In the genomic region with DNA sequence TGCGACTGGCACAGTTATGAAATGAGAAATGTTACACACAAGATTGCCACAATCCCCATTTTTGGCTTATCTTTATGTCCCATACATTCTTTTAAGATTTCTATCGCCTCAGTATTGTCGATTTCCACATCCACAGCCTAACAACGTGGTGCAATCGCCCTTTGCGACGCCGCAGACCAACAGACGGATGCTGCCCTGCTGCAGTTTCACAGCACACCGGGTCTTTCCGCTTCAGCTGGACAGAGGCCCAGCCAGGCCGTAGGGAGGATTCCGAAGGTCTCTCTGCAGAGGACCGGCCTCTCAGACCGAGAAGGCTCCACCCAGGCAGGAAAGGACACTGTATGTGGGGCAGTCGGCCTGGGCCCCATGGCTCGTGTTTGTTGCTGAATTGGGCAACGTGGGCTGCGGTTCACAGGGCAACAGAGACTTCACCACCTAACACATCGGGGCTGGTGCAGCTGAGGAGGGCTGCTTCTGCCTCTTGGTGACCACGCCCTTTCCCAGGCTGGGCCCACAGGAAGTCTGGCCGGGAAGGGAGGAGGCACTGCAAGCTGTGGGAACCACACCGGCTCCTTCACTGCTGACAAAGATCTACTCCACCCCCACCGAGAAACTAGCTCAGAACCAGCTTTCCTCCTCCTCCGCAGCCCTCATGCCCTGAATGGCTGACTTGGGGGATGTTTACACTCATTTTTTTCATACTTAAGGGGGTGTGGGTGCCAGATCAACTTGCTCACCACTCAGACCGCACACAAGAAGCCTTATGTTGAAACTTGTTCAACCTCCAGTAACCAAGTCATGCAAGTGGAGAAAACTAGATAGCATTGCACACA, we compare ENCODE assay signal across 1 cellular context.
A peak's percentile ranks its signal among the peaks of the same experiment; 100 is the strongest.
TF ChIP-seq lines count a peak whose summit lies in the region.

No MANE protein-coding gene starts in this region.

TF ChIP-seq in HepG2, 621 proteins besides CTCF, POLR2A, EP300 and RAD21 (continued from another document and continues in another):
- TF ChIP-seq, protein P1, sequence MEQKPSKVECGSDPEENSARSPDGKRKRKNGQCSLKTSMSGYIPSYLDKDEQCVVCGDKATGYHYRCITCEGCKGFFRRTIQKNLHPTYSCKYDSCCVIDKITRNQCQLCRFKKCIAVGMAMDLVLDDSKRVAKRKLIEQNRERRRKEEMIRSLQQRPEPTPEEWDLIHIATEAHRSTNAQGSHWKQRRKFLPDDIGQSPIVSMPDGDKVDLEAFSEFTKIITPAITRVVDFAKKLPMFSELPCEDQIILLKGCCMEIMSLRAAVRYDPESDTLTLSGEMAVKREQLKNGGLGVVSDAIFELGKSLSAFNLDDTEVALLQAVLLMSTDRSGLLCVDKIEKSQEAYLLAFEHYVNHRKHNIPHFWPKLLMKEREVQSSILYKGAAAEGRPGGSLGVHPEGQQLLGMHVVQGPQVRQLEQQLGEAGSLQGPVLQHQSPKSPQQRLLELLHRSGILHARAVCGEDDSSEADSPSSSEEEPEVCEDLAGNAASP (CRISPR knock-in tag; IDR thresholded peaks at IDR 0.05; ENCODE audit: borderline replicate concordance) = no peak
- TF ChIP-seq, protein P2, sequence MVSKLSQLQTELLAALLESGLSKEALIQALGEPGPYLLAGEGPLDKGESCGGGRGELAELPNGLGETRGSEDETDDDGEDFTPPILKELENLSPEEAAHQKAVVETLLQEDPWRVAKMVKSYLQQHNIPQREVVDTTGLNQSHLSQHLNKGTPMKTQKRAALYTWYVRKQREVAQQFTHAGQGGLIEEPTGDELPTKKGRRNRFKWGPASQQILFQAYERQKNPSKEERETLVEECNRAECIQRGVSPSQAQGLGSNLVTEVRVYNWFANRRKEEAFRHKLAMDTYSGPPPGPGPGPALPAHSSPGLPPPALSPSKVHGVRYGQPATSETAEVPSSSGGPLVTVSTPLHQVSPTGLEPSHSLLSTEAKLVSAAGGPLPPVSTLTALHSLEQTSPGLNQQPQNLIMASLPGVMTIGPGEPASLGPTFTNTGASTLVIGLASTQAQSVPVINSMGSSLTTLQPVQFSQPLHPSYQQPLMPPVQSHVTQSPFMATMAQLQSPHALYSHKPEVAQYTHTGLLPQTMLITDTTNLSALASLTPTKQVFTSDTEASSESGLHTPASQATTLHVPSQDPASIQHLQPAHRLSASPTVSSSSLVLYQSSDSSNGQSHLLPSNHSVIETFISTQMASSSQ (IDR thresholded peaks at IDR 0.05; ENCODE audit: low read depth) = no peak
- TF ChIP-seq, protein P2 (CRISPR knock-in tag; IDR thresholded peaks at IDR 0.05; ENCODE audit: borderline replicate concordance) = no peak; the same call in 1 of the 2 replicates
- TF ChIP-seq RFXANK (CRISPR knock-in tag; IDR thresholded peaks at IDR 0.05) (no peak), KLF16 (CRISPR knock-in tag; IDR thresholded peaks at IDR 0.05) (peak in 1 of 2 experiments; percentile 66; a peak in 1 of 4 replicates), HHEX (CRISPR knock-in tag; IDR thresholded peaks at IDR 0.05) (no peak), KMT2A (CRISPR knock-in tag; IDR thresholded peaks at IDR 0.05) (0 out of 2 replicates have a peak, but pooled peaks have one; percentile 42), ZNF180 (CRISPR knock-in tag; IDR thresholded peaks at IDR 0.05; ENCODE audit: borderline replicate concordance, low read depth) (no peak), ZNF446 (CRISPR knock-in tag; IDR thresholded peaks at IDR 0.05) (no peak), CCAR2 (optimal IDR thresholded peaks at IDR 0.05; ENCODE audit: low read depth, low read length) (no peak), MLLT10 (CRISPR knock-in tag; IDR thresholded peaks at IDR 0.05) (no peak), JUND (CRISPR knock-in tag; IDR thresholded peaks at IDR 0.05) (peak; percentile 61; the same call in 1 of the 2 replicates), CHD2 (IDR thresholded peaks at IDR 0.05; ENCODE audit: low read depth, low read length) (no peak), ZFAT (CRISPR knock-in tag; conservative IDR thresholded peaks at IDR 0.05) (no peak), LCORL (IDR thresholded peaks at IDR 0.05) (no peak), LCORL (CRISPR knock-in tag; IDR thresholded peaks at IDR 0.05) (peak; percentile 72; the same call in 1 of the 2 replicates), PHF20 (CRISPR knock-in tag; IDR thresholded peaks at IDR 0.05) (0 out of 2 replicates have a peak, but pooled peaks have one; percentile 35), ZMYM3 (CRISPR knock-in tag; IDR thresholded peaks at IDR 0.05) (peak; percentile 40; the same call in 1 of the 2 replicates), ZBTB20 (CRISPR knock-in tag; IDR thresholded peaks at IDR 0.05; ENCODE audit: borderline replicate concordance, low read depth) (0 out of 2 replicates have a peak, but pooled peaks have one; percentile 18), RXRB (CRISPR knock-in tag; IDR thresholded peaks at IDR 0.05; ENCODE audit: borderline replicate concordance) (peak; percentile 11; the same call in 1 of the 2 replicates), MTF1 (CRISPR knock-in tag; IDR thresholded peaks at IDR 0.05) (no peak), MAF1 (CRISPR knock-in tag; IDR thresholded peaks at IDR 0.05; ENCODE audit: borderline replicate concordance) (no peak), SRY (CRISPR knock-in tag; IDR thresholded peaks at IDR 0.05) (peak; percentile 60; the same call in 1 of the 2 replicates), BORCS8-MEF2B (CRISPR knock-in tag; IDR thresholded peaks at IDR 0.05) (peak; percentile 92), ZNF430 (CRISPR knock-in tag; IDR thresholded peaks at IDR 0.05) (peak; percentile 47; the same call in 1 of the 2 replicates), ZNF546 (CRISPR knock-in tag; conservative IDR thresholded peaks at IDR 0.05) (no peak), ZNF7 (CRISPR knock-in tag; IDR thresholded peaks at IDR 0.05) (no peak), HNRNPL (IDR thresholded peaks at IDR 0.05; ENCODE audit: low read depth, low read length) (0 out of 2 replicates have a peak, but pooled peaks have one; percentile 23)
- TF ChIP-seq, protein P3, sequence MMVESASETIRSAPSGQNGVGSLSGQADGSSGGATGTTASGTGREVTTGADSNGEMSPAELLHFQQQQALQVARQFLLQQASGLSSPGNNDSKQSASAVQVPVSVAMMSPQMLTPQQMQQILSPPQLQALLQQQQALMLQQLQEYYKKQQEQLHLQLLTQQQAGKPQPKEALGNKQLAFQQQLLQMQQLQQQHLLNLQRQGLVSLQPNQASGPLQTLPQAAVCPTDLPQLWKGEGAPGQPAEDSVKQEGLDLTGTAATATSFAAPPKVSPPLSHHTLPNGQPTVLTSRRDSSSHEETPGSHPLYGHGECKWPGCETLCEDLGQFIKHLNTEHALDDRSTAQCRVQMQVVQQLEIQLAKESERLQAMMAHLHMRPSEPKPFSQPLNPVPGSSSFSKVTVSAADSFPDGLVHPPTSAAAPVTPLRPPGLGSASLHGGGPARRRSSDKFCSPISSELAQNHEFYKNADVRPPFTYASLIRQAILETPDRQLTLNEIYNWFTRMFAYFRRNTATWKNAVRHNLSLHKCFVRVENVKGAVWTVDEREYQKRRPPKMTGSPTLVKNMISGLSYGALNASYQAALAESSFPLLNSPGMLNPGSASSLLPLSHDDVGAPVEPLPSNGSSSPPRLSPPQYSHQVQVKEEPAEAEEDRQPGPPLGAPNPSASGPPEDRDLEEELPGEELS (CRISPR knock-in tag; IDR thresholded peaks at IDR 0.05) = peak; percentile 50
- TF ChIP-seq, protein P4, sequence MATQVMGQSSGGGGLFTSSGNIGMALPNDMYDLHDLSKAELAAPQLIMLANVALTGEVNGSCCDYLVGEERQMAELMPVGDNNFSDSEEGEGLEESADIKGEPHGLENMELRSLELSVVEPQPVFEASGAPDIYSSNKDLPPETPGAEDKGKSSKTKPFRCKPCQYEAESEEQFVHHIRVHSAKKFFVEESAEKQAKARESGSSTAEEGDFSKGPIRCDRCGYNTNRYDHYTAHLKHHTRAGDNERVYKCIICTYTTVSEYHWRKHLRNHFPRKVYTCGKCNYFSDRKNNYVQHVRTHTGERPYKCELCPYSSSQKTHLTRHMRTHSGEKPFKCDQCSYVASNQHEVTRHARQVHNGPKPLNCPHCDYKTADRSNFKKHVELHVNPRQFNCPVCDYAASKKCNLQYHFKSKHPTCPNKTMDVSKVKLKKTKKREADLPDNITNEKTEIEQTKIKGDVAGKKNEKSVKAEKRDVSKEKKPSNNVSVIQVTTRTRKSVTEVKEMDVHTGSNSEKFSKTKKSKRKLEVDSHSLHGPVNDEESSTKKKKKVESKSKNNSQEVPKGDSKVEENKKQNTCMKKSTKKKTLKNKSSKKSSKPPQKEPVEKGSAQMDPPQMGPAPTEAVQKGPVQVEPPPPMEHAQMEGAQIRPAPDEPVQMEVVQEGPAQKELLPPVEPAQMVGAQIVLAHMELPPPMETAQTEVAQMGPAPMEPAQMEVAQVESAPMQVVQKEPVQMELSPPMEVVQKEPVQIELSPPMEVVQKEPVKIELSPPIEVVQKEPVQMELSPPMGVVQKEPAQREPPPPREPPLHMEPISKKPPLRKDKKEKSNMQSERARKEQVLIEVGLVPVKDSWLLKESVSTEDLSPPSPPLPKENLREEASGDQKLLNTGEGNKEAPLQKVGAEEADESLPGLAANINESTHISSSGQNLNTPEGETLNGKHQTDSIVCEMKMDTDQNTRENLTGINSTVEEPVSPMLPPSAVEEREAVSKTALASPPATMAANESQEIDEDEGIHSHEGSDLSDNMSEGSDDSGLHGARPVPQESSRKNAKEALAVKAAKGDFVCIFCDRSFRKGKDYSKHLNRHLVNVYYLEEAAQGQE (IDR thresholded peaks at IDR 0.05; ENCODE audit: borderline replicate concordance in 1 of 2, low read depth in 1 of 2, low read length in 2 of 2) = peak in 1 of 2 experiments; percentile 78
- TF ChIP-seq, protein P5, sequence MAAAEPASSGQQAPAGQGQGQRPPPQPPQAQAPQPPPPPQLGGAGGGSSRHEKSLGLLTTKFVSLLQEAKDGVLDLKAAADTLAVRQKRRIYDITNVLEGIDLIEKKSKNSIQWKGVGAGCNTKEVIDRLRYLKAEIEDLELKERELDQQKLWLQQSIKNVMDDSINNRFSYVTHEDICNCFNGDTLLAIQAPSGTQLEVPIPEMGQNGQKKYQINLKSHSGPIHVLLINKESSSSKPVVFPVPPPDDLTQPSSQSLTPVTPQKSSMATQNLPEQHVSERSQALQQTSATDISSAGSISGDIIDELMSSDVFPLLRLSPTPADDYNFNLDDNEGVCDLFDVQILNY (CRISPR knock-in tag; conservative IDR thresholded peaks at IDR 0.05) = no peak
- TF ChIP-seq, protein P6, sequence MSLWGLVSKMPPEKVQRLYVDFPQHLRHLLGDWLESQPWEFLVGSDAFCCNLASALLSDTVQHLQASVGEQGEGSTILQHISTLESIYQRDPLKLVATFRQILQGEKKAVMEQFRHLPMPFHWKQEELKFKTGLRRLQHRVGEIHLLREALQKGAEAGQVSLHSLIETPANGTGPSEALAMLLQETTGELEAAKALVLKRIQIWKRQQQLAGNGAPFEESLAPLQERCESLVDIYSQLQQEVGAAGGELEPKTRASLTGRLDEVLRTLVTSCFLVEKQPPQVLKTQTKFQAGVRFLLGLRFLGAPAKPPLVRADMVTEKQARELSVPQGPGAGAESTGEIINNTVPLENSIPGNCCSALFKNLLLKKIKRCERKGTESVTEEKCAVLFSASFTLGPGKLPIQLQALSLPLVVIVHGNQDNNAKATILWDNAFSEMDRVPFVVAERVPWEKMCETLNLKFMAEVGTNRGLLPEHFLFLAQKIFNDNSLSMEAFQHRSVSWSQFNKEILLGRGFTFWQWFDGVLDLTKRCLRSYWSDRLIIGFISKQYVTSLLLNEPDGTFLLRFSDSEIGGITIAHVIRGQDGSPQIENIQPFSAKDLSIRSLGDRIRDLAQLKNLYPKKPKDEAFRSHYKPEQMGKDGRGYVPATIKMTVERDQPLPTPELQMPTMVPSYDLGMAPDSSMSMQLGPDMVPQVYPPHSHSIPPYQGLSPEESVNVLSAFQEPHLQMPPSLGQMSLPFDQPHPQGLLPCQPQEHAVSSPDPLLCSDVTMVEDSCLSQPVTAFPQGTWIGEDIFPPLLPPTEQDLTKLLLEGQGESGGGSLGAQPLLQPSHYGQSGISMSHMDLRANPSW (CRISPR knock-in tag; IDR thresholded peaks at IDR 0.05; ENCODE audit: borderline replicate concordance) = 0 out of 2 replicates have a peak, but pooled peaks have one; percentile 33
- TF ChIP-seq, protein P7, sequence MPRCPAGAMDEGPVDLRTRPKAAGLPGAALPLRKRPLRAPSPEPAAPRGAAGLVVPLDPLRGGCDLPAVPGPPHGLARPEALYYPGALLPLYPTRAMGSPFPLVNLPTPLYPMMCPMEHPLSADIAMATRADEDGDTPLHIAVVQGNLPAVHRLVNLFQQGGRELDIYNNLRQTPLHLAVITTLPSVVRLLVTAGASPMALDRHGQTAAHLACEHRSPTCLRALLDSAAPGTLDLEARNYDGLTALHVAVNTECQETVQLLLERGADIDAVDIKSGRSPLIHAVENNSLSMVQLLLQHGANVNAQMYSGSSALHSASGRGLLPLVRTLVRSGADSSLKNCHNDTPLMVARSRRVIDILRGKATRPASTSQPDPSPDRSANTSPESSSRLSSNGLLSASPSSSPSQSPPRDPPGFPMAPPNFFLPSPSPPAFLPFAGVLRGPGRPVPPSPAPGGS (CRISPR knock-in tag; IDR thresholded peaks at IDR 0.05) = 0 out of 2 replicates have a peak, but pooled peaks have one; percentile 67
- TF ChIP-seq, protein P8, sequence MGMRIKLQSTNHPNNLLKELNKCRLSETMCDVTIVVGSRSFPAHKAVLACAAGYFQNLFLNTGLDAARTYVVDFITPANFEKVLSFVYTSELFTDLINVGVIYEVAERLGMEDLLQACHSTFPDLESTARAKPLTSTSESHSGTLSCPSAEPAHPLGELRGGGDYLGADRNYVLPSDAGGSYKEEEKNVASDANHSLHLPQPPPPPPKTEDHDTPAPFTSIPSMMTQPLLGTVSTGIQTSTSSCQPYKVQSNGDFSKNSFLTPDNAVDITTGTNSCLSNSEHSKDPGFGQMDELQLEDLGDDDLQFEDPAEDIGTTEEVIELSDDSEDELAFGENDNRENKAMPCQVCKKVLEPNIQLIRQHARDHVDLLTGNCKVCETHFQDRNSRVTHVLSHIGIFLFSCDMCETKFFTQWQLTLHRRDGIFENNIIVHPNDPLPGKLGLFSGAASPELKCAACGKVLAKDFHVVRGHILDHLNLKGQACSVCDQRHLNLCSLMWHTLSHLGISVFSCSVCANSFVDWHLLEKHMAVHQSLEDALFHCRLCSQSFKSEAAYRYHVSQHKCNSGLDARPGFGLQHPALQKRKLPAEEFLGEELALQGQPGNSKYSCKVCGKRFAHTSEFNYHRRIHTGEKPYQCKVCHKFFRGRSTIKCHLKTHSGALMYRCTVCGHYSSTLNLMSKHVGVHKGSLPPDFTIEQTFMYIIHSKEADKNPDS (CRISPR knock-in tag; IDR thresholded peaks at IDR 0.05) = no peak
